1 cellular context compared by ENCODE assay signal in genomic region chr12:49792976-49793580, GRCh38.
TF ChIP-seq lines count a peak whose summit lies in the region.

No MANE protein-coding gene starts in this region.

TF ChIP-seq in K562, 482 proteins besides CTCF, POLR2A, EP300 and RAD21:
- no peak for TF ChIP-seq NFRKB (IDR thresholded peaks at IDR 0.05; ENCODE audit: low read depth)
- no peak for TF ChIP-seq ATF1 (CRISPR knock-in tag; IDR thresholded peaks at IDR 0.05)
- no peak for TF ChIP-seq ATF1 (tag; IDR thresholded peaks at IDR 0.05)
- no peak for TF ChIP-seq PHF20 (IDR thresholded peaks at IDR 0.05; ENCODE audit: partially characterized antibody)
- no peak for TF ChIP-seq CGGBP1 (CRISPR knock-in tag; IDR thresholded peaks at IDR 0.05)
- TF ChIP-seq HOMEZ (CRISPR knock-in tag; IDR thresholded peaks at IDR 0.05): no peak
- no peak for TF ChIP-seq HNRNPL (IDR thresholded peaks at IDR 0.05; ENCODE audit: low read depth, low read length)
- TF ChIP-seq SMARCC2 (IDR thresholded peaks at IDR 0.05; ENCODE audit: low read depth): no peak
- TF ChIP-seq JUND (IDR thresholded peaks at IDR 0.05; ENCODE audit: borderline replicate concordance, low read depth, low read length): no peak
- TF ChIP-seq JUND (tag; IDR thresholded peaks at IDR 0.05; ENCODE audit: borderline replicate concordance, low read depth, low read length): no peak
- TF ChIP-seq E2F4 (CRISPR knock-in tag; IDR thresholded peaks at IDR 0.05; ENCODE audit: low read depth): no peak
- no peak for TF ChIP-seq HOXB6 (CRISPR knock-in tag; IDR thresholded peaks at IDR 0.05; ENCODE audit: borderline replicate concordance)
